In the genomic region with DNA sequence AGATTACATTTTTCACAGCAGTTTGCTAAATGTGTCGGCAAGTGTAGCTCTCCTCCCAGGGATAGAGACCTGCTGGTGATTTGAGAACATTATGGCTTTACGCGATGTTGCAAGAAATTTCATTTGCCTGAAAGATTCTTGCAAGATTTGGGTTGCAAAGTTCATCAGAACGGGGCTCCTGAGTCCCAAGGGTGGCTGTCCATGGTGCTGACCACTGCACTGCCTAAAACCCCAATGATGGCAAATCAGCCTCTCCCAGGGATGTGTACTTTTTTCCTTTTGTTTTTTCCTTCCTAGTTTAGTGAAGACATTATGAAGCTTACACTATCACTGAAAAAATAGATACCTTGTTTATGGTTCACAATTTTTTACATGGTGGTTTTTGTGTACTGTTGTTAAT, we compare ENCODE assay signal across 10 cellular contexts.
DNase-seq lines count a peak whose midpoint lies in the region; ATAC-seq, FAIRE-seq and TF ChIP-seq lines count a peak whose summit lies in the region.
"Had no signal": no experiment of that assay in that cellular context is flagged by ENCODE, and none has a peak within 500 bp of the region (broad histone marks: within the 10 kb centered on the region; RNA-seq: fewer than 3 reads in every experiment).

No MANE protein-coding gene starts in this region.

- no peak overlapping the region for H3K4me2 ChIP-seq in K562 (ENCODE audit: insufficient read depth, low read length)

- no peak overlapping the region for H3K27ac ChIP-seq in K562 (ENCODE audit: extremely low read depth, low read depth, low read length)

- in situ Hi-C loops in K562 (cut with MboI), result no loop called here

- H3K36me3 Mint-ChIP-seq in activated CD4-positive, alpha-beta T cell treated with anti-CD3 and anti-CD28 coated beads for 36 hours (ENCODE audit: low read depth), result no peaks in the 10 kb centered on the region

- CTCF ChIA-PET in activated CD4-positive, alpha-beta T cell treated with anti-CD3 and anti-CD28 coated beads for 36 hours (lab: Charles Lee), result no interaction called here
- CTCF ChIA-PET in K562 (lab: Yijun Ruan, JAX; ENCODE audit: low intra/inter-chr PET ratio), result no interaction called here

- TF ChIP-seq CTCF in K562 (IDR thresholded peaks at IDR 0.05 in 2 of 3, conservative IDR thresholded peaks at IDR 0.05 in 1 of 3; ENCODE audit: insufficient read depth in 2 of 3, low read depth in 1 of 3, low read length in 3 of 3), result no peak

- peaks cover 3% of the 10 kb centered on the region; the same call in 1 of the 2 replicates for H4K20me1 ChIP-seq in K562 (replicated peaks; ENCODE audit: control insufficient read depth, insufficient read depth, low read length)

- no peak overlapping the region for H3K27ac Mint-ChIP-seq in activated CD4-positive, alpha-beta T cell treated with anti-CD3 and anti-CD28 coated beads for 36 hours

- H3K9me3 Mint-ChIP-seq in activated CD4-positive, alpha-beta T cell treated with anti-CD3 and anti-CD28 coated beads for 36 hours (ENCODE audit: low read depth), result no peaks in the 10 kb centered on the region

- ATAC-seq in activated CD4-positive, alpha-beta T cell treated with anti-CD3 and anti-CD28 coated beads for 36 hours, result no peak
- ATAC-seq in K562 (peak; percentile 70), HG02970 (IDR thresholded peaks at IDR 0.05; ENCODE audit: low FRiP score, unreplicated experiment) (no peak)
- ATAC-seq: left colon had no signal

- peaks cover 0 to 4% of the 10 kb centered on the region in 2 experiments; a peak in 1 of 5 replicates for H3K4me1 ChIP-seq in K562 (replicated peaks in 1 of 2; ENCODE audit: control insufficient read depth in 2 of 2, insufficient read depth in 2 of 2, low read length in 2 of 2)

- no peaks in the 10 kb centered on the region for H3K4me1 Mint-ChIP-seq in activated CD4-positive, alpha-beta T cell treated with anti-CD3 and anti-CD28 coated beads for 36 hours

- no peaks in the 10 kb centered on the region for H3K9me3 ChIP-seq in K562 (replicated peaks; ENCODE audit: control insufficient read depth, insufficient read depth, low read depth, low read length)

- DNase-seq in activated CD4-positive, alpha-beta T cell treated with anti-CD3 and anti-CD28 coated beads for 36 hours, result peak; percentile 53
- no peak for DNase-seq in activated CD4-positive, alpha-beta T cell treated with anti-CD3 and anti-CD28 coated beads for 1 hour
- DNase-seq in M059J (ENCODE audit: low read depth) (peak; percentile 15), K562 (ENCODE audit: extremely low read depth in 1 of 4, low spot score in 3 of 4) (peak; percentile 57 to 67 (median 63)), myocyte (ENCODE audit: low read depth) (peak; percentile 58), OCI-M2 (lab: John Stamatoyannopoulos, UW; ENCODE audit: unreplicated experiment) (no peak)
- DNase-seq in activated CD4-positive, CD25-positive, alpha-beta regulatory T cell (lab: John Stamatoyannopoulos, UW), result no peak
- DNase-seq: stimulated activated CD4-positive, alpha-beta T cell treated with anti-CD3 and anti-CD28 coated beads, Interleukin-4, amount 100 ng/mL, for 1 hour had no signal

- H3K36me3 ChIP-seq in K562 (ENCODE audit: control insufficient read depth, insufficient read depth, low read length), result no peaks in the 10 kb centered on the region

- H3K4me3 ChIP-seq in K562, result no peak overlapping the region

- no peak for TF ChIP-seq POLR2A in K562 (conservative IDR thresholded peaks at IDR 0.05)

- H2AFZ ChIP-seq in K562 (ENCODE audit: low read depth, low read length), result no peak overlapping the region

- H3K79me2 ChIP-seq in K562 (ENCODE audit: control insufficient read depth, insufficient read depth, low read length), result no peaks in the 10 kb centered on the region

- FAIRE-seq in K562 (lab: Jason Lieb, UNC), result peak; percentile 82

- H3K27me3 ChIP-seq in K562 (ENCODE audit: control insufficient read depth in 2 of 2, insufficient read depth in 2 of 2, low read length in 2 of 2), result no peaks in the 10 kb centered on the region

- 2% methylated on average over 4 of the region's 4 CpGs for WGBS in K562 (ENCODE audit: insufficient coverage, low coverage, missing lambda C conversion rate)

- H3K9ac ChIP-seq in K562 (ENCODE audit: insufficient read depth in 1 of 2, low read depth in 2 of 2, low read length in 2 of 2), result no peak overlapping the region

- no TSS peak for BruUV-seq in K562 (replicated peaks; lab: Mats Ljungman, UMichigan)

- no peak for TF ChIP-seq RAD21 in K562 (CRISPR knock-in tag; conservative IDR thresholded peaks at IDR 0.05 in 1 of 2, IDR thresholded peaks at IDR 0.05 in 1 of 2)

- POLR2A ChIA-PET in activated CD4-positive, alpha-beta T cell treated with anti-CD3 and anti-CD28 coated beads for 36 hours (lab: Charles Lee), result no interaction called here
- POLR2A ChIA-PET in K562 (lab: Yijun Ruan, JAX), result no interaction called here

- no peak for TF ChIP-seq EP300 in K562 (IDR thresholded peaks at IDR 0.05; ENCODE audit: low read length)

- no peaks in the 10 kb centered on the region for H3K9me1 ChIP-seq in K562 (ENCODE audit: control insufficient read depth, insufficient read depth, low read length)

- peaks cover 22% of the 10 kb centered on the region for H3K27me3 Mint-ChIP-seq in activated CD4-positive, alpha-beta T cell treated with anti-CD3 and anti-CD28 coated beads for 36 hours

- intact Hi-C loops in activated CD4-positive, alpha-beta T cell treated with anti-CD3 and anti-CD28 coated beads for 36 hours (cut with DNase I, micrococcal nuclease), result loop anchor here in 1 of 2 experiments (10.0 kb wide), 1 partner anchor 250 kb away; no protein-coding TSS in a partner anchor
- intact Hi-C loops in K562 (cut with micrococcal nuclease), result no loop called here

- no peak overlapping the region for H3K4me3 Mint-ChIP-seq in activated CD4-positive, alpha-beta T cell treated with anti-CD3 and anti-CD28 coated beads for 36 hours

TF ChIP-seq in K562, 482 proteins besides CTCF, POLR2A, EP300 and RAD21 (continues in another document):
- TF ChIP-seq PRMT5 (CRISPR knock-in tag; IDR thresholded peaks at IDR 0.05), result peak; percentile 46; the same call in 1 of the 2 replicates
- TF ChIP-seq CHCHD3 (CRISPR knock-in tag; IDR thresholded peaks at IDR 0.05), result no peak
- TF ChIP-seq BDP1 (IDR thresholded peaks at IDR 0.05; ENCODE audit: insufficient read depth, insufficient read length), result no peak
- TF ChIP-seq, protein P1, sequence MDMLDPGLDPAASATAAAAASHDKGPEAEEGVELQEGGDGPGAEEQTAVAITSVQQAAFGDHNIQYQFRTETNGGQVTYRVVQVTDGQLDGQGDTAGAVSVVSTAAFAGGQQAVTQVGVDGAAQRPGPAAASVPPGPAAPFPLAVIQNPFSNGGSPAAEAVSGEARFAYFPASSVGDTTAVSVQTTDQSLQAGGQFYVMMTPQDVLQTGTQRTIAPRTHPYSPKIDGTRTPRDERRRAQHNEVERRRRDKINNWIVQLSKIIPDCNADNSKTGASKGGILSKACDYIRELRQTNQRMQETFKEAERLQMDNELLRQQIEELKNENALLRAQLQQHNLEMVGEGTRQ (CRISPR knock-in tag; IDR thresholded peaks at IDR 0.05), result no peak
- TF ChIP-seq, protein P2, sequence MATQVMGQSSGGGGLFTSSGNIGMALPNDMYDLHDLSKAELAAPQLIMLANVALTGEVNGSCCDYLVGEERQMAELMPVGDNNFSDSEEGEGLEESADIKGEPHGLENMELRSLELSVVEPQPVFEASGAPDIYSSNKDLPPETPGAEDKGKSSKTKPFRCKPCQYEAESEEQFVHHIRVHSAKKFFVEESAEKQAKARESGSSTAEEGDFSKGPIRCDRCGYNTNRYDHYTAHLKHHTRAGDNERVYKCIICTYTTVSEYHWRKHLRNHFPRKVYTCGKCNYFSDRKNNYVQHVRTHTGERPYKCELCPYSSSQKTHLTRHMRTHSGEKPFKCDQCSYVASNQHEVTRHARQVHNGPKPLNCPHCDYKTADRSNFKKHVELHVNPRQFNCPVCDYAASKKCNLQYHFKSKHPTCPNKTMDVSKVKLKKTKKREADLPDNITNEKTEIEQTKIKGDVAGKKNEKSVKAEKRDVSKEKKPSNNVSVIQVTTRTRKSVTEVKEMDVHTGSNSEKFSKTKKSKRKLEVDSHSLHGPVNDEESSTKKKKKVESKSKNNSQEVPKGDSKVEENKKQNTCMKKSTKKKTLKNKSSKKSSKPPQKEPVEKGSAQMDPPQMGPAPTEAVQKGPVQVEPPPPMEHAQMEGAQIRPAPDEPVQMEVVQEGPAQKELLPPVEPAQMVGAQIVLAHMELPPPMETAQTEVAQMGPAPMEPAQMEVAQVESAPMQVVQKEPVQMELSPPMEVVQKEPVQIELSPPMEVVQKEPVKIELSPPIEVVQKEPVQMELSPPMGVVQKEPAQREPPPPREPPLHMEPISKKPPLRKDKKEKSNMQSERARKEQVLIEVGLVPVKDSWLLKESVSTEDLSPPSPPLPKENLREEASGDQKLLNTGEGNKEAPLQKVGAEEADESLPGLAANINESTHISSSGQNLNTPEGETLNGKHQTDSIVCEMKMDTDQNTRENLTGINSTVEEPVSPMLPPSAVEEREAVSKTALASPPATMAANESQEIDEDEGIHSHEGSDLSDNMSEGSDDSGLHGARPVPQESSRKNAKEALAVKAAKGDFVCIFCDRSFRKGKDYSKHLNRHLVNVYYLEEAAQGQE (CRISPR knock-in tag; IDR thresholded peaks at IDR 0.05; ENCODE audit: low read depth), result peak; percentile 95
- peak; percentile 96 for TF ChIP-seq MIER1 (IDR thresholded peaks at IDR 0.05; ENCODE audit: low read depth)
- TF ChIP-seq, protein P3, sequence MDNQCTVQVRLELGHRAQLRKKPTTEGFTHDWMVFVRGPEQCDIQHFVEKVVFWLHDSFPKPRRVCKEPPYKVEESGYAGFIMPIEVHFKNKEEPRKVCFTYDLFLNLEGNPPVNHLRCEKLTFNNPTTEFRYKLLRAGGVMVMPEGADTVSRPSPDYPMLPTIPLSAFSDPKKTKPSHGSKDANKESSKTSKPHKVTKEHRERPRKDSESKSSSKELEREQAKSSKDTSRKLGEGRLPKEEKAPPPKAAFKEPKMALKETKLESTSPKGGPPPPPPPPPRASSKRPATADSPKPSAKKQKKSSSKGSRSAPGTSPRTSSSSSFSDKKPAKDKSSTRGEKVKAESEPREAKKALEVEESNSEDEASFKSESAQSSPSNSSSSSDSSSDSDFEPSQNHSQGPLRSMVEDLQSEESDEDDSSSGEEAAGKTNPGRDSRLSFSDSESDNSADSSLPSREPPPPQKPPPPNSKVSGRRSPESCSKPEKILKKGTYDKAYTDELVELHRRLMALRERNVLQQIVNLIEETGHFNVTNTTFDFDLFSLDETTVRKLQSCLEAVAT (IDR thresholded peaks at IDR 0.05), result no peak
- no peak for TF ChIP-seq NCOA2 (IDR thresholded peaks at IDR 0.05; ENCODE audit: partially characterized antibody in 2 of 2)
- peak; percentile 61; the same call in 1 of the 2 replicates for TF ChIP-seq DMBX1 (CRISPR knock-in tag; IDR thresholded peaks at IDR 0.05; ENCODE audit: borderline replicate concordance)
- TF ChIP-seq ZNF197 (CRISPR knock-in tag; IDR thresholded peaks at IDR 0.05; ENCODE audit: low read depth), result peak; percentile 53; the same call in 1 of the 2 replicates

Comparison
In these comparisons a context has a peak if more than half of its experiments do, and no peak if none do; other contexts are left out.
1. DNase-seq: peak in activated CD4-positive, alpha-beta T cell treated with anti-CD3 and anti-CD28 coated beads for 36 hours (single experiment), M059J (single experiment), K562 (4 of 4) and myocyte (single experiment); none in activated CD4-positive, alpha-beta T cell treated with anti-CD3 and anti-CD28 coated beads for 1 hour (single experiment), activated CD4-positive, CD25-positive, alpha-beta regulatory T cell (0 of 4) and OCI-M2 (single experiment).